ENCODE assay signal across 1 cellular context in the genomic region with DNA sequence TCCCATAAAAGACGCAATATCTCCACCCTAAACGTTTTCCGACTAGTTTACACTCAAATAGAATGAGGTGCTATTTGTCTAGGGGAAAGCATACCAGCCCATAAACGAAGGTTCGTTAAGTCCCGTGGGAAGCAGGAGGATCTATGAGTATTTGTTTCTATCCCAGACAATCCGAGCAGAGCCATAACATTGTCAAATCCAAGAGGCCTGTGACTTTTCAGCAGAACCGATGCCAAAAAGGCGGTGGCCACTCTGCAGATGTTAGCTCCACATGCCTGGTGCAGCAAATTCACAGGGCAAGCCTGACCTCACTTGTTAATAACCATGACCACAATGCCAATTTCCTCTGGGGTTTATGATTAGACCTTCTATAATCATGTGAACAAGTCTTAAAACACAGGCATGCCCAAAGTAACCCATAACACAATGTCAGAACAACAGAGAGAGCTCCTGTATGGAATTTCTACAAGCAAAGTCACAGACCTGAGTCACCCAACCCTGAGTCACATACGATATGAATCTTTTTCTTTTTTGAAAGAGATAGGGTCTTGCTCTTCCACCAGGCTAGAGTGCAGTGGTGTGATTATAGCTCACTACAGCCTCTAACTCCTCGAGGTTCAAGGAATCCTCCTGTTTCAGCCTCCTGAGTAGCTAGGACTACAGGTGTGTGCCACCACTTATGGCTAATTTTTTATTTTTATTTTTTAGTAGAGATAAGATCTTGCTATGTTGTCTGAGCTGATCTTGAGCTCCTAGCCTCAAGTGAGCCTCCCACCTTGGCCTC.
TF ChIP-seq lines count a peak whose summit lies in the region.

No MANE protein-coding gene starts in this region.

TF ChIP-seq in K562, 482 proteins besides CTCF, POLR2A, EP300 and RAD21 (continued from another document):
- TF ChIP-seq NFIX (CRISPR knock-in tag; IDR thresholded peaks at IDR 0.05; ENCODE audit: low read depth) (no peak), CREB1 (IDR thresholded peaks at IDR 0.05) (no peak), CREB1 (CRISPR knock-in tag; IDR thresholded peaks at IDR 0.05) (no peak)
TF ChIP-seq in K562: peak in this region for 54.
